Comparison of ENCODE assay signal across 1 cellular context in genomic region chr12:53482626-53483165, GRCh38.
A peak's percentile ranks its signal among the peaks of the same experiment; 100 is the strongest.
TF ChIP-seq lines count a peak whose summit lies in the region.

No MANE protein-coding gene starts in this region.

TF ChIP-seq in HepG2, 621 proteins besides CTCF, POLR2A, EP300 and RAD21 (continued from another document and continues in another):
- TF ChIP-seq E2F1 (CRISPR knock-in tag; IDR thresholded peaks at IDR 0.05) (no peak), ZBTB20 (CRISPR knock-in tag; IDR thresholded peaks at IDR 0.05; ENCODE audit: borderline replicate concordance, low read depth) (no peak), ZNF879 (CRISPR knock-in tag; IDR thresholded peaks at IDR 0.05) (no peak), SUZ12 (IDR thresholded peaks at IDR 0.05; ENCODE audit: low read depth, low read length) (no peak), AKAP8 (CRISPR knock-in tag; IDR thresholded peaks at IDR 0.05) (peak; percentile 34; the same call in 1 of the 2 replicates), PLRG1 (conservative IDR thresholded peaks at IDR 0.05) (no peak), DZIP1 (CRISPR knock-in tag; IDR thresholded peaks at IDR 0.05) (no peak), HOXD1 (CRISPR knock-in tag; IDR thresholded peaks at IDR 0.05) (no peak), THRA (CRISPR knock-in tag; IDR thresholded peaks at IDR 0.05; ENCODE audit: borderline replicate concordance) (no peak), ADNP (CRISPR knock-in tag; IDR thresholded peaks at IDR 0.05) (no peak), ZSCAN21 (CRISPR knock-in tag; IDR thresholded peaks at IDR 0.05; ENCODE audit: borderline replicate concordance) (no peak), NR2C2 (CRISPR knock-in tag; IDR thresholded peaks at IDR 0.05; ENCODE audit: borderline replicate concordance) (no peak), SIN3B (IDR thresholded peaks at IDR 0.05; ENCODE audit: low read length) (no peak), FOXJ3 (CRISPR knock-in tag; IDR thresholded peaks at IDR 0.05; ENCODE audit: borderline replicate concordance) (no peak), TAF1 (CRISPR knock-in tag; IDR thresholded peaks at IDR 0.05) (no peak), RNF2 (conservative IDR thresholded peaks at IDR 0.05; ENCODE audit: low read depth) (no peak), ZNF30 (CRISPR knock-in tag; IDR thresholded peaks at IDR 0.05) (no peak), ZBTB26 (CRISPR knock-in tag; IDR thresholded peaks at IDR 0.05; ENCODE audit: borderline replicate concordance) (no peak), ZNF282 (IDR thresholded peaks at IDR 0.05; ENCODE audit: partially characterized antibody) (no peak), KDM2A (CRISPR knock-in tag; IDR thresholded peaks at IDR 0.05; ENCODE audit: borderline replicate concordance, low read depth) (peak; percentile 45; the same call in 1 of the 2 replicates), ZEB1 (IDR thresholded peaks at IDR 0.05; ENCODE audit: insufficient replicate concordance, low read depth) (no peak), SIX4 (CRISPR knock-in tag; IDR thresholded peaks at IDR 0.05) (no peak), POGK (CRISPR knock-in tag; conservative IDR thresholded peaks at IDR 0.05) (peak; percentile 42; the same call in 1 of the 2 replicates), USF2 (IDR thresholded peaks at IDR 0.05; ENCODE audit: low read depth, low read length) (no peak), USF2 (CRISPR knock-in tag; IDR thresholded peaks at IDR 0.05; ENCODE audit: borderline replicate concordance) (no peak), HMG20A (CRISPR knock-in tag; IDR thresholded peaks at IDR 0.05; ENCODE audit: borderline replicate concordance) (no peak), ZFX (CRISPR knock-in tag; IDR thresholded peaks at IDR 0.05; ENCODE audit: low read depth) (peak; percentile 19; the same call in 1 of the 2 replicates), ZNF639 (CRISPR knock-in tag; conservative IDR thresholded peaks at IDR 0.05) (no peak), ZHX1 (CRISPR knock-in tag; IDR thresholded peaks at IDR 0.05; ENCODE audit: low read depth) (no peak), ZNF292 (CRISPR knock-in tag; IDR thresholded peaks at IDR 0.05; ENCODE audit: borderline replicate concordance, low read depth) (no peak), ZNF850 (CRISPR knock-in tag; conservative IDR thresholded peaks at IDR 0.05) (no peak), MED8 (CRISPR knock-in tag; IDR thresholded peaks at IDR 0.05; ENCODE audit: insufficient replicate concordance) (no peak), ZNF567 (CRISPR knock-in tag; IDR thresholded peaks at IDR 0.05; ENCODE audit: borderline replicate concordance) (no peak), ZNF574 (CRISPR knock-in tag; IDR thresholded peaks at IDR 0.05) (no peak), XRCC5 (optimal IDR thresholded peaks at IDR 0.05; ENCODE audit: low read length) (no peak), ZKSCAN8 (CRISPR knock-in tag; IDR thresholded peaks at IDR 0.05; ENCODE audit: borderline replicate concordance) (no peak), ZNF180 (CRISPR knock-in tag; IDR thresholded peaks at IDR 0.05; ENCODE audit: borderline replicate concordance, low read depth) (no peak), ZNF383 (CRISPR knock-in tag; IDR thresholded peaks at IDR 0.05; ENCODE audit: borderline replicate concordance) (no peak), SIX1 (CRISPR knock-in tag; IDR thresholded peaks at IDR 0.05; ENCODE audit: borderline replicate concordance) (no peak), IRX3 (CRISPR knock-in tag; IDR thresholded peaks at IDR 0.05; ENCODE audit: borderline replicate concordance, low read depth) (peak; percentile 20; the same call in 1 of the 2 replicates), ZNF83 (CRISPR knock-in tag; IDR thresholded peaks at IDR 0.05; ENCODE audit: borderline replicate concordance) (no peak)
